In the genomic region with DNA sequence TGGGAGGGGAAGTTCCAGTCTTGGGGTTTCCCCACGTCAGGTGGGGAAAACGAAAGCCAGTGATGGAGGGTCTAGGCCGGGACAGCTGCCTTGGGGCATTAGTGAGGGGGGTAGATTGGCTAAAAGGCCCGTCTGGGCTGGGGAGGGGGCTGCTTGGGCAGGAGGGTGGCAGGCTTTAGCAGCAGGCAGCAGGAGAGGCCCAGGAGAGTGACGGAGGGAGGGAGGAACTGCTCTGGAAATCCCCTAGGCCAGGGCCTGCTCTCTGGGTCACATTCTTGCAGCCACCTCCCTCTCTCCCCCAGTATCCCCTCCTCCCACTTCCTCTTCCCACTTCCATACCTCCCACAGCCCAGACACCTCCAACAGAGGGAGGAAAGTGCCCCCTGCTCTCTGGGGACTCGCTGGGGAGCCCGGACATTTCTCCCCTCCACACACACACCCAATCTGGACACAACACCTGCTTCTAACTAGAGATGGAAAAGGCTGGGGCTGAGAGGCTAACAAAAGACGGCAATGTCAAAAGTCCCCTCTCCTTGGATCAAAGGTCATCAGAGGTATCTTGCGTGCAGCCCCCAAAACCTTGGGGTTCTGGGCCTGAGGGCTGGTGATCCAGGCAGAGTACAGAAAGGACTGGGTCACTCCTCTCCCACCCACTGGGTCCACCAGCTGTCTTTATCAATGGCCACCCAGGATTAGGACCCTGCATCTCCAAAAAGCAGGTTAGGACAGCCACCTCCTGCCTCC, we compare ENCODE assay signal across 8 cellular contexts. TPM values are rescaled to one million over a fixed set of nuclear protein-coding genes. Genes with fewer than 3 reads are reported as not detected.
A peak's percentile ranks its signal among the peaks of the same experiment; 100 is the strongest.
DNase-seq lines count a peak whose midpoint lies in the region; ATAC-seq and TF ChIP-seq lines count a peak whose summit lies in the region.

No MANE protein-coding gene starts in this region.

- no peak for DNase-seq in left ventricle myocardium inferior
- no peak for DNase-seq in left ventricle myocardium superior
- peak in 4 of 5 experiments; percentile 32 to 63 (median 44) for DNase-seq in T-helper 2 cell
- DNase-seq in fibroblast of pulmonary artery (ENCODE audit: low read depth): peak; percentile 55
- no peak for DNase-seq in gastrocnemius medialis
- no peak for DNase-seq in NCI-H524 (lab: John Stamatoyannopoulos, UW)
- no peak for DNase-seq in anterior cingulate cortex (lab: John Stamatoyannopoulos, UW)
- DNase-seq in NCI-H2029 treated with DMSO at 0.1 percent for 48 hours (lab: John Stamatoyannopoulos, UW): no peak

- no peak overlapping the region for H3K27ac ChIP-seq in left ventricle myocardium inferior (replicated peaks)
- H3K27ac ChIP-seq in gastrocnemius medialis: no peak overlapping the region

- H3K36me3 ChIP-seq in left ventricle myocardium inferior (peaks cover 9% of the 10 kb centered on the region), gastrocnemius medialis (peaks cover 0 to 4% of the 10 kb centered on the region in 2 donors)

- H3K4me1 ChIP-seq in left ventricle myocardium inferior (peaks cover 34% of the 10 kb centered on the region), gastrocnemius medialis (peaks cover 20 to 23% of the 10 kb centered on the region in 2 donors)

- H3K4me3 ChIP-seq in left ventricle myocardium inferior (peak overlapping the region; percentile 81), fibroblast of pulmonary artery (replicated peaks; ENCODE audit: low read depth, low read length) (peak overlapping the region; percentile 68), gastrocnemius medialis (peak overlapping the region in 3 of 4 donors; percentile 69 to 88 (median 73))

- in situ Hi-C loops in gastrocnemius medialis (cut with MboI; ENCODE audit: low sequenced_read_pairs in 4 of 4): no loop called here

- intact Hi-C loops in left ventricle myocardium inferior (cut with micrococcal nuclease) (no loop called here), left ventricle myocardium superior (cut with micrococcal nuclease) (loop anchor here (10.0 kb wide), 1 partner anchor 51 kb away; the partner anchor contains the start of gene AARS2), gastrocnemius medialis (cut with DNase I; ENCODE audit: low total_unique reads) (no loop called here)

- ATAC-seq in left ventricle myocardium superior (no peak), gastrocnemius medialis (no peak)

- no peaks in the 10 kb centered on the region for H3K9me3 ChIP-seq in left ventricle myocardium inferior (replicated peaks)
- no peaks in the 10 kb centered on the region for H3K9me3 ChIP-seq in gastrocnemius medialis

- TF ChIP-seq POLR2A in gastrocnemius medialis (IDR thresholded peaks at IDR 0.05): no peak

- H3K27me3 ChIP-seq in left ventricle myocardium inferior (ENCODE audit: low read depth) (peaks cover 6% of the 10 kb centered on the region), gastrocnemius medialis (peaks cover 0 to 7% (median 2%) of the 10 kb centered on the region in 3 donors)

- TF ChIP-seq CTCF in left ventricle myocardium inferior (IDR thresholded peaks at IDR 0.05; ENCODE audit: borderline replicate concordance) (no peak), fibroblast of pulmonary artery (IDR thresholded peaks at IDR 0.05; ENCODE audit: low read length, missing control alignments) (no peak), gastrocnemius medialis (IDR thresholded peaks at IDR 0.05 in 4 of 5, conservative IDR thresholded peaks at IDR 0.05 in 1 of 5) (no peak)

RNA-seq across cellular contexts. Expression of gene NFKBIE, which starts 1.8 kb away (rescaled TPM):
- total RNA-seq in left ventricle myocardium inferior (2.1 TPM), left ventricle myocardium superior (3.1 TPM), gastrocnemius medialis (10 to 100 TPM in 2 of 4 donors, 1 to 10 TPM in 2; 4.1 to 11.1 (median 10.0) TPM)

RNA-seq across cellular contexts. Expression of gene SLC35B2, which starts 6.2 kb away (rescaled TPM):
- total RNA-seq in left ventricle myocardium inferior (20.2 TPM), left ventricle myocardium superior (20.0 TPM), gastrocnemius medialis (10 to 100 TPM; 14.9 to 35.9 (median 21.4) TPM)

RNA-seq across cellular contexts. Expression of gene TMEM151B, which starts 6.7 kb away (rescaled TPM):
- not detected for total RNA-seq in left ventricle myocardium inferior
- not detected for total RNA-seq in left ventricle myocardium superior
- total RNA-seq in gastrocnemius medialis: under 1 TPM in 1 of 4 donors, not detected in 3; 0.11 TPM

RNA-seq across cellular contexts. Expression of gene HSP90AB1, which starts 16.6 kb away (rescaled TPM):
- total RNA-seq in left ventricle myocardium inferior: 786 TPM
- 873 TPM for total RNA-seq in left ventricle myocardium superior
- 1,000 to 10,000 TPM in 2 of 4 donors, 100 to 1,000 TPM in 2; 878 to 1,576 (median 1,106) TPM for total RNA-seq in gastrocnemius medialis

RNA-seq across cellular contexts. Expression of gene SLC29A1, which starts 40.1 kb away (rescaled TPM):
- 154 TPM for total RNA-seq in left ventricle myocardium inferior
- 217 TPM for total RNA-seq in left ventricle myocardium superior
- total RNA-seq in gastrocnemius medialis: 10 to 100 TPM; 18.3 to 95.5 (median 40.8) TPM

Comparison
In these comparisons a context has a peak if more than half of its experiments do, and no peak if none do; other contexts are left out.
1. DNase-seq: peak in T-helper 2 cell (4 of 5) and fibroblast of pulmonary artery (single experiment); none in left ventricle myocardium inferior (single experiment), left ventricle myocardium superior (single experiment), gastrocnemius medialis (0 of 2), NCI-H524 (0 of 2), anterior cingulate cortex (0 of 58) and NCI-H2029 treated with DMSO at 0.1 percent for 48 hours (single experiment).
2. Peak in every context shown above with its lines, with median percentiles within 50 percentile points of each other: H3K4me3 ChIP-seq.